20 cellular contexts compared by ENCODE assay signal in the genomic region with DNA sequence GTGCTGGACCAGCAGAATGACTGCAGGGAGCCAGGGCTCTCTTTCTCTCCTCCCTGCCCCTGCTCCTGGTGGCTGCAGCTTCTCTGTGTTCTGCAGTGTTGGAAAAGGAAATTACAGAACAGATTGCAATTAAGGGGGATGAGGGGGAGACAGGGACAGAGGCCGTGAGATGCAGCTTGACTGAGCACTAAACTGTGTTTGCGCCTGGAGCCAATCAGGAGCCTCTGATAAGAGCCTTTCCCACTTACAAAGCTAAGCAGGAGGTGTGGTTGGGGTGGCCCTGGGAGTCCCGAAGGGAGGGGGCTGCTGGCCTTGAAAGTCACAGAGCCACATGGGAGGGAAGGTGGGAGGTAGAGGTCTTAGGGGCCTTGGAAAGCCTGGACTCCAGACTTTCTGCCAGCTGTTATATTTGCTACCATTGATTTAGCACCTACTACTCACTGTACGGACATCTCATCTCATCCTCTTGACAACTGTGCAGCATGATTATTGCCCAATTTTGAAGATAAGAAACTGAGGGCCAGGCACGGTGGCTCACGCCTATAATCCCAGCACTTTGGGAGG. TPM values are rescaled to one million over a fixed set of nuclear protein-coding genes. Genes with fewer than 3 reads are reported as not detected.
A peak's percentile ranks its signal among the peaks of the same experiment; 100 is the strongest.
DNase-seq lines count a peak whose midpoint lies in the region; ATAC-seq and TF ChIP-seq lines count a peak whose summit lies in the region.
"Had no signal": no experiment of that assay in that cellular context is flagged by ENCODE, and none has a peak within 500 bp of the region (broad histone marks: within the 10 kb centered on the region; RNA-seq: fewer than 3 reads in every experiment).

No MANE protein-coding gene starts in this region.

- H3K9me3 Mint-ChIP-seq in endodermal cell, result no peaks in the 10 kb centered on the region
- no peaks in the 10 kb centered on the region for H3K9me3 Mint-ChIP-seq in T-cell
- H3K9me3 Mint-ChIP-seq: activated T-cell treated with anti-CD3 and anti-CD28 coated beads, Interleukin-2, amount 50 U/mL, for 72 hours; CD4-positive, CD25-positive, alpha-beta regulatory T cell had no signal

- no peaks in the 10 kb centered on the region for H3K36me3 ChIP-seq in endodermal cell (ENCODE audit: control insufficient read depth, insufficient read depth, low read length)
- H3K36me3 ChIP-seq: esophagus muscularis mucosa, heart left ventricle had no signal

- peaks cover 16% of the 10 kb centered on the region for H3K4me1 ChIP-seq in endodermal cell (ENCODE audit: control insufficient read depth, insufficient read depth, low read length)

- WGBS in endodermal cell (ENCODE audit: insufficient coverage in 1 of 2, insufficient read length in 1 of 2), 2 experiments, result 64 to 94% methylated on average over 3 to 6 of the region's 6 CpGs

- TF ChIP-seq CTCF in endodermal cell (conservative IDR thresholded peaks at IDR 0.05), result no peak

- DNase-seq in NCI-H524 (lab: John Stamatoyannopoulos, UW) (peak; percentile 70 to 82), NCI-H524 treated with DMSO at 0.1 percent for 48 hours (lab: John Stamatoyannopoulos, UW) (no peak), NCI-H2227 (lab: John Stamatoyannopoulos, UW; ENCODE audit: unreplicated experiment) (peak; percentile 62), endodermal cell (peak; percentile 74), retina (peak; percentile 54), NK-92 (lab: John Stamatoyannopoulos, UW; ENCODE audit: unreplicated experiment) (no peak), T-cell (no peak)
- no peak for DNase-seq in activated CD4-positive, alpha-beta T cell treated with anti-CD3 and anti-CD28 coated beads for 1 hour
- DNase-seq: 8988T; activated CD4-positive, alpha-beta T cell treated with anti-CD3 and anti-CD28 coated beads, Interleukin-2, amount 50 U/mL, for 48 hours; activated T-cell treated with anti-CD3 and anti-CD28 coated beads, Interleukin-2, amount 50 U/mL, for 72 hours; amygdala; CD4-positive, CD25-positive, alpha-beta regulatory T cell; cortex of kidney; heart left ventricle; NCI-H2081; psoas muscle; SIG-M5 had no signal

- H3K4me1 Mint-ChIP-seq in endodermal cell, result peaks cover 35% of the 10 kb centered on the region
- peaks cover 37 to 58% (median 56%) of the 10 kb centered on the region in 3 donors for H3K4me1 Mint-ChIP-seq in T-cell

- H3K4me3 ChIP-seq in endodermal cell (ENCODE audit: low read length), result no peak overlapping the region
- H3K4me3 ChIP-seq: esophagus muscularis mucosa, heart left ventricle, psoas muscle had no signal

- H3K27ac Mint-ChIP-seq in endodermal cell (peak overlapping the region; percentile 23), T-cell (peak overlapping the region in 1 of 2 donors; percentile 16)
- H3K27ac Mint-ChIP-seq: activated T-cell treated with anti-CD3 and anti-CD28 coated beads, Interleukin-2, amount 50 U/mL, for 72 hours had no signal

- POLR2A ChIA-PET in T-cell (lab: Charles Lee), result no interaction called here

- H3K36me3 Mint-ChIP-seq in endodermal cell (ENCODE audit: low read depth) (no peaks in the 10 kb centered on the region), T-cell (no peaks in the 10 kb centered on the region)
- H3K36me3 Mint-ChIP-seq: CD4-positive, CD25-positive, alpha-beta regulatory T cell had no signal

- H3K27me3 Mint-ChIP-seq in endodermal cell (ENCODE audit: insufficient read depth) (no peaks in the 10 kb centered on the region), T-cell (no peaks in the 10 kb centered on the region)

- H3K9ac ChIP-seq in endodermal cell (ENCODE audit: extremely low read depth, low read length, poor library complexity, severe bottlenecking), result no peak overlapping the region

- CTCF ChIA-PET in T-cell (lab: Charles Lee), result interaction anchor here in 1 of 2 donors (0.7 kb wide), 1 partner anchor 57 kb away, joined by 3 read pairs; no protein-coding TSS in a partner anchor

- no peaks in the 10 kb centered on the region for H3K9me3 ChIP-seq in endodermal cell (ENCODE audit: control insufficient read depth, low read length)
- H3K9me3 ChIP-seq: esophagus muscularis mucosa, heart left ventricle, psoas muscle had no signal

- no peak overlapping the region for H3K27ac ChIP-seq in endodermal cell (ENCODE audit: low read depth, low read length)
- H3K27ac ChIP-seq: esophagus muscularis mucosa, HL-60, psoas muscle had no signal

- H3K27me3 ChIP-seq in endodermal cell (ENCODE audit: control insufficient read depth, insufficient read depth, low read length, poor library complexity, severe bottlenecking), result no peaks in the 10 kb centered on the region
- H3K27me3 ChIP-seq: esophagus muscularis mucosa, heart left ventricle had no signal

- H3K4me3 Mint-ChIP-seq in endodermal cell (peak overlapping the region; percentile 13), T-cell (no peak overlapping the region)
- H3K4me3 Mint-ChIP-seq: activated T-cell treated with anti-CD3 and anti-CD28 coated beads, Interleukin-2, amount 50 U/mL, for 72 hours; CD4-positive, CD25-positive, alpha-beta regulatory T cell had no signal

- no peak for ATAC-seq in T-cell (replicated peaks in 1 of 4)
- ATAC-seq: activated T-cell treated with anti-CD3 and anti-CD28 coated beads, Interleukin-2, amount 50 U/mL, for 72 hours; psoas muscle had no signal

RNA-seq across cellular contexts. Expression of gene TRIM8, which starts 26.7 kb away (rescaled TPM):
- total RNA-seq in endodermal cell (10 to 100 TPM; 27.7 to 32.7 TPM), T-cell (10 to 100 TPM; 54.2 to 74.7 (median 67.9) TPM)
- polyA plus RNA-seq in endodermal cell (2013, experiment 1 of 2), result 55.6 TPM
- 46.3 TPM for polyA plus RNA-seq in endodermal cell (2013, experiment 2 of 2)

RNA-seq across cellular contexts. Expression of gene ARL3, which starts 43.2 kb away (rescaled TPM):
- total RNA-seq in endodermal cell (10 to 100 TPM; 20.3 to 25.6 TPM), T-cell (1 to 10 TPM; 2.7 to 5.0 (median 3.5) TPM)
- 31.4 TPM for polyA plus RNA-seq in endodermal cell (2013, experiment 1 of 2)
- 30.8 TPM for polyA plus RNA-seq in endodermal cell (2013, experiment 2 of 2)

RNA-seq across cellular contexts. Expression of gene SFXN2, which starts 43.5 kb away (rescaled TPM):
- total RNA-seq in endodermal cell (10 to 100 TPM; 30.5 to 32.9 TPM), T-cell (10 to 100 TPM in 4 of 5 donors, 1 to 10 TPM in 1; 9.2 to 32.6 (median 22.6) TPM)
- 13.6 TPM for polyA plus RNA-seq in endodermal cell (2013, experiment 1 of 2)
- 13.7 TPM for polyA plus RNA-seq in endodermal cell (2013, experiment 2 of 2)

Comparison
In these comparisons a context has a peak if more than half of its experiments do, and no peak if none do; other contexts are left out.
1. DNase-seq: peak in NCI-H524 (2 of 2), NCI-H2227 (single experiment), endodermal cell (single experiment) and retina (single experiment); none in NCI-H524 treated with DMSO at 0.1 percent for 48 hours (single experiment), activated CD4-positive, alpha-beta T cell treated with anti-CD3 and anti-CD28 coated beads for 1 hour (single experiment), NK-92 (single experiment) and T-cell (0 of 34).